In the genomic region with DNA sequence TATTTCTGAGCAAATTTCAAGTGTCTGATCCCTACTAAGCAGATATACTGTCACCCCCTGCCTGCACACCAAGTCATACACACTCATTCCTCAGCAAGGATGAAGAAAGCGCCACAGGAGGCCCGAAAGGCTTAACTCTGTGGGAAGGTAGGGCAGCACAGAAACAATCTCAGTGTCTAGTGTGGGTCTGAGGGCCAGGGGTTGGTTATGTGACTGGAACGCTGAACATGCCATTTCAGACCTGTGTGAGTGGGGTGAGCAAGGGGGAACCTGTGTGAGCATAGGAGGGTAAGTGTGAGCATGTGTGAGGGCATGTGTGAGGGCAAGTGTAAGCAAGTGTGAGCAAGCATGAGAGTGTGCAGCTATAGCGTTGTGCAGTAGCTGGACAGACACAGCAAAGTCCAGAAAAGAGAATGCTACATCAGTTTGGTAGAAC, we compare ENCODE assay signal across 9 cellular contexts. TPM values are rescaled to one million over a fixed set of nuclear protein-coding genes. Genes with fewer than 3 reads are reported as not detected.
DNase-seq lines count a peak whose midpoint lies in the region; TF ChIP-seq lines count a peak whose summit lies in the region.
"Had no signal": no experiment of that assay in that cellular context is flagged by ENCODE, and none has a peak within 500 bp of the region (broad histone marks: within the 10 kb centered on the region; RNA-seq: fewer than 3 reads in every experiment).

No MANE protein-coding gene starts in this region.

- H2BK12ac ChIP-seq in neuronal stem cell (ENCODE audit: low read length): no peak overlapping the region

- H3K4ac ChIP-seq in neuronal stem cell (ENCODE audit: low read length): no peak overlapping the region

- no peak overlapping the region for H3K27ac ChIP-seq in BLaER1
- no peak overlapping the region for H3K27ac ChIP-seq in HEK293 (ENCODE audit: extremely low read depth, low read depth, low read length)
- H3K27ac ChIP-seq in coronary artery: peak overlapping the region in 1 of 2 donors; percentile 15
- H3K27ac ChIP-seq in neuronal stem cell (replicated peaks; ENCODE audit: low read length): no peak overlapping the region

- H3K27me3 ChIP-seq in BLaER1 (no peaks in the 10 kb centered on the region), neuronal stem cell (ENCODE audit: control insufficient read depth in 3 of 3, insufficient read depth in 3 of 3, low read depth in 1 of 3, low read length in 3 of 3) (peaks cover 0 to 17% (median 0%) of the 10 kb centered on the region in 3 experiments)

- H3K36me3 ChIP-seq in BLaER1 (peaks cover 72% of the 10 kb centered on the region), HEK293 (ENCODE audit: control insufficient read depth in 2 of 2, insufficient read depth in 1 of 2, low read length in 2 of 2) (peaks cover 0 to 23% of the 10 kb centered on the region in 2 experiments; a peak in 1 of 3 replicates), neuronal stem cell (replicated peaks in 1 of 2; ENCODE audit: control insufficient read depth in 2 of 2, insufficient read depth in 2 of 2, low read length in 2 of 2) (peaks cover 8 to 49% of the 10 kb centered on the region in 2 donors)

- H4K20me1 ChIP-seq in BLaER1: peaks cover 95% of the 10 kb centered on the region

- DNase-seq in coronary artery (ENCODE audit: low spot score) (no peak), neuronal stem cell (ENCODE audit: low spot score) (no peak), cerebellar nuclear complex (lab: John Stamatoyannopoulos, UW) (no peak), dedifferentiated amniotic fluid mesenchymal stem cell (ENCODE audit: extremely low spot score) (no peak), NCI-H2227 (lab: John Stamatoyannopoulos, UW; ENCODE audit: unreplicated experiment) (no peak)
- DNase-seq in stimulated activated CD4-positive, alpha-beta T cell treated with anti-CD3 and anti-CD28 coated beads, Interleukin-12 subunit alpha, Interleukin-12 subunit beta, amount 100 ng/mL, for 4 hours: no peak
- DNase-seq: NCI-H1092 had no signal

- H3K4me2 ChIP-seq in BLaER1 (peak overlapping the region; percentile 99), neuronal stem cell (ENCODE audit: insufficient read depth, low read length, poor library complexity, severe bottlenecking) (no peak overlapping the region)

- POLR2A ChIA-PET in HEK293 (lab: Yijun Ruan, JAX): no interaction called here

- H4K8ac ChIP-seq in neuronal stem cell (ENCODE audit: low read depth, low read length): no peak overlapping the region

- H3K4me1 ChIP-seq in BLaER1 (peaks cover 90% of the 10 kb centered on the region), HEK293 (ENCODE audit: control insufficient read depth, insufficient read depth, low read length) (no peaks in the 10 kb centered on the region; the same call in 1 of the 2 replicates), neuronal stem cell (ENCODE audit: control insufficient read depth in 2 of 2, insufficient read depth in 1 of 2, low read depth in 1 of 2, low read length in 2 of 2) (peaks cover 3 to 15% of the 10 kb centered on the region in 2 donors)

- peak overlapping the region; percentile 68 for H3K23ac ChIP-seq in neuronal stem cell (ENCODE audit: low read depth, low read length, poor library complexity)

- TF ChIP-seq CTCF in HEK293 (tag by site-specific recombination; IDR thresholded peaks at IDR 0.05): no peak; the same call in 1 of the 2 replicates
- TF ChIP-seq CTCF in coronary artery (IDR thresholded peaks at IDR 0.05): no peak

- no peaks in the 10 kb centered on the region for H3K9me3 ChIP-seq in BLaER1
- no peaks in the 10 kb centered on the region for H3K9me3 ChIP-seq in HEK293 (ENCODE audit: control insufficient read depth, insufficient read depth, low read depth, low read length)
- H3K9me3 ChIP-seq in neuronal stem cell (replicated peaks in 1 of 2; ENCODE audit: control insufficient read depth in 2 of 2, insufficient read depth in 1 of 2, low read depth in 1 of 2, low read length in 2 of 2): no peaks in the 10 kb centered on the region

- no peak overlapping the region for H2AFZ ChIP-seq in neuronal stem cell (ENCODE audit: low read length)

- CTCF ChIA-PET in HEK293 (lab: Yijun Ruan, JAX): interaction anchor here (0.6 to 1.1 kb wide), 2 partner anchors 9 to 22 kb away, joined by 3 to 5 read pairs; no protein-coding TSS in a partner anchor

- H3K4me3 ChIP-seq in BLaER1 (peak overlapping the region; percentile 50; the same call in 1 of the 2 replicates), HEK293 (ENCODE audit: low read depth, low read length) (no peak overlapping the region), coronary artery (peak overlapping the region; percentile 37), neuronal stem cell (ENCODE audit: low read length in 2 of 2) (peak overlapping the region in 1 of 2 donors; percentile 58)

- no CpG with 5 or more reads among the region's 4 CpGs for WGBS in neuronal stem cell (ENCODE audit: extremely low coverage in 2 of 2, insufficient read length in 2 of 2, insufficient replicate concordance in 1 of 2), 2 donors

- peak overlapping the region; percentile 30 for H2AK5ac ChIP-seq in neuronal stem cell (ENCODE audit: low read depth, low read length)

- H2BK5ac ChIP-seq in neuronal stem cell (ENCODE audit: low read length): no peak overlapping the region

- H3K14ac ChIP-seq in neuronal stem cell (ENCODE audit: low read length): no peak overlapping the region

- no peak overlapping the region for H2BK15ac ChIP-seq in neuronal stem cell (ENCODE audit: low read length)

- H4K91ac ChIP-seq in neuronal stem cell (ENCODE audit: low read depth, low read length, poor library complexity): no peak overlapping the region

- H2BK120ac ChIP-seq in neuronal stem cell (ENCODE audit: low read depth, low read length): no peak overlapping the region

- no peak overlapping the region for H3K18ac ChIP-seq in neuronal stem cell (ENCODE audit: low read length)

- no peaks in the 10 kb centered on the region for H3K79me1 ChIP-seq in neuronal stem cell (ENCODE audit: low read depth, low read length)

- H3K9ac ChIP-seq in BLaER1 (peak overlapping the region; percentile 54; the same call in 1 of the 2 replicates), neuronal stem cell (ENCODE audit: low read depth, low read length, poor library complexity) (peak overlapping the region; percentile 53)

TF ChIP-seq in HEK293, 187 proteins besides CTCF, POLR2A, EP300 and RAD21 (continues in another document):
- TF ChIP-seq ZSCAN16 (tag by site-specific recombination; IDR thresholded peaks at IDR 0.05) (no peak), ZNF266 (tag by site-specific recombination; IDR thresholded peaks at IDR 0.05; ENCODE audit: low read depth) (no peak), ZBTB20 (tag by site-specific recombination; IDR thresholded peaks at IDR 0.05) (peak; percentile 29; the same call in 1 of the 2 replicates), ZNF555 (tag by site-specific recombination; conservative IDR thresholded peaks at IDR 0.05) (no peak), ZNF114 (tag by site-specific recombination; IDR thresholded peaks at IDR 0.05) (no peak), SCRT2 (tag by site-specific recombination; IDR thresholded peaks at IDR 0.05) (no peak), ZNF600 (tag by site-specific recombination; IDR thresholded peaks at IDR 0.05) (peak; percentile 78; the same call in 1 of the 2 replicates), ZNF391 (tag by site-specific recombination; IDR thresholded peaks at IDR 0.05; ENCODE audit: borderline replicate concordance, low read depth) (no peak)
- TF ChIP-seq, protein P1, sequence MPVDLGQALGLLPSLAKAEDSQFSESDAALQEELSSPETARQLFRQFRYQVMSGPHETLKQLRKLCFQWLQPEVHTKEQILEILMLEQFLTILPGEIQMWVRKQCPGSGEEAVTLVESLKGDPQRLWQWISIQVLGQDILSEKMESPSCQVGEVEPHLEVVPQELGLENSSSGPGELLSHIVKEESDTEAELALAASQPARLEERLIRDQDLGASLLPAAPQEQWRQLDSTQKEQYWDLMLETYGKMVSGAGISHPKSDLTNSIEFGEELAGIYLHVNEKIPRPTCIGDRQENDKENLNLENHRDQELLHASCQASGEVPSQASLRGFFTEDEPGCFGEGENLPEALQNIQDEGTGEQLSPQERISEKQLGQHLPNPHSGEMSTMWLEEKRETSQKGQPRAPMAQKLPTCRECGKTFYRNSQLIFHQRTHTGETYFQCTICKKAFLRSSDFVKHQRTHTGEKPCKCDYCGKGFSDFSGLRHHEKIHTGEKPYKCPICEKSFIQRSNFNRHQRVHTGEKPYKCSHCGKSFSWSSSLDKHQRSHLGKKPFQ (tag by site-specific recombination; IDR thresholded peaks at IDR 0.05): peak; percentile 85
- TF ChIP-seq, protein P2, sequence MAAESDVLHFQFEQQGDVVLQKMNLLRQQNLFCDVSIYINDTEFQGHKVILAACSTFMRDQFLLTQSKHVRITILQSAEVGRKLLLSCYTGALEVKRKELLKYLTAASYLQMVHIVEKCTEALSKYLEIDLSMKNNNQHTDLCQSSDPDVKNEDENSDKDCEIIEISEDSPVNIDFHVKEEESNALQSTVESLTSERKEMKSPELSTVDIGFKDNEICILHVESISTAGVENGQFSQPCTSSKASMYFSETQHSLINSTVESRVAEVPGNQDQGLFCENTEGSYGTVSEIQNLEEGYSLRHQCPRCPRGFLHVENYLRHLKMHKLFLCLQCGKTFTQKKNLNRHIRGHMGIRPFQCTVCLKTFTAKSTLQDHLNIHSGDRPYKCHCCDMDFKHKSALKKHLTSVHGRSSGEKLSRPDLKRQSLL (tag by site-specific recombination; IDR thresholded peaks at IDR 0.05): no peak
- TF ChIP-seq, protein P3, sequence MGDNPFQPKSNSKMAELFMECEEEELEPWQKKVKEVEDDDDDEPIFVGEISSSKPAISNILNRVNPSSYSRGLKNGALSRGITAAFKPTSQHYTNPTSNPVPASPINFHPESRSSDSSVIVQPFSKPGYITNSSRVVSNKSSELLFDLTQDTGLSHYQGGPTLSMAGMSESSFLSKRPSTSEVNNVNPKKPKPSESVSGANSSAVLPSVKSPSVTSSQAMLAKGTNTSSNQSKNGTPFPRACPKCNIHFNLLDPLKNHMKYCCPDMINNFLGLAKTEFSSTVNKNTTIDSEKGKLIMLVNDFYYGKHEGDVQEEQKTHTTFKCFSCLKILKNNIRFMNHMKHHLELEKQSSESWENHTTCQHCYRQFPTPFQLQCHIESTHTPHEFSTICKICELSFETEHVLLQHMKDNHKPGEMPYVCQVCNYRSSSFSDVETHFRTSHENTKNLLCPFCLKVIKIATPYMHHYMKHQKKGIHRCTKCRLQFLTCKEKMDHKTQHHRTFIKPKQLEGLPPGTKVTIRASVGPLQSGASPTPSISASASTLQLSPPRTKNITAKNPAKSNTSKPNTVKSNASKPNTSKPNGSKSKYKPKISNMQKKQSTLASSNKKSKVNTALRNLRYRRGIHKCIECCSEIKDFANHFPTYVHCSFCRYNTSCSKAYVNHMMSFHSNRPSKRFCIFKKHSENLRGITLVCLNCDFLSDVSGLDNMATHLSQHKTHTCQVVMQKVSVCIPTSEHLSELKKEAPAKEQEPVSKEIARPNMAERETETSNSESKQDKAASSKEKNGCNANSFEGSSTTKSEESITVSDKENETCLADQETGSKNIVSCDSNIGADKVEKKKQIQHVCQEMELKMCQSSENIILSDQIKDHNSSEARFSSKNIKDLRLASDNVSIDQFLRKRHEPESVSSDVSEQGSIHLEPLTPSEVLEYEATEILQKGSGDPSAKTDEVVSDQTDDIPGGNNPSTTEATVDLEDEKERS (tag by site-specific recombination; IDR thresholded peaks at IDR 0.05): no peak

RNA-seq across cellular contexts. Expression of a gene that starts 6.2 kb away (rescaled TPM):
- polyA plus RNA-seq in neuronal stem cell (2013, experiment 1 of 2): 6.8 TPM
- polyA plus RNA-seq in neuronal stem cell (2013, experiment 2 of 2): 7.0 TPM
